Comparison of ENCODE assay signal across 8 cellular contexts in genomic region chr1:51648180-51649109, GRCh38. TPM values are rescaled to one million over a fixed set of nuclear protein-coding genes. Genes with fewer than 3 reads are reported as not detected.
DNase-seq lines count a peak whose midpoint lies in the region; ATAC-seq lines count a peak whose summit lies in the region.

No MANE protein-coding gene starts in this region.

- no peaks in the 10 kb centered on the region for H3K9me3 ChIP-seq in skeletal muscle satellite cell (replicated peaks; ENCODE audit: low read length)

- no peak overlapping the region for H3K4me3 Mint-ChIP-seq in stimulated activated naive B cell treated with anti-CD40 and anti-IgM and Interleukin-4, amounts not matched to agents 10 μg/mL and 1 μg/mL and 100 μg/mL, for 72 hours
- H3K4me3 Mint-ChIP-seq in activated naive CD8-positive, alpha-beta T cell treated with anti-CD3 and anti-CD28 coated beads, Interleukin-2, amount 50 U/mL, for 24 hours: no peak overlapping the region

- DNase-seq in H7: peak; percentile 8
- peak; percentile 69 for DNase-seq in RPMI7951 (ENCODE audit: low read depth)
- no peak for DNase-seq in Right ventricle myocardium superior
- no peak for DNase-seq in middle frontal gyrus (ENCODE audit: extremely low spot score, low spot score)
- no peak for DNase-seq in stimulated activated naive B cell treated with anti-CD40 and anti-IgM and Interleukin-4, amounts not matched to agents 10 μg/mL and 1 μg/mL and 100 μg/mL, for 72 hours
- no peak for DNase-seq in activated naive CD8-positive, alpha-beta T cell treated with anti-CD3 and anti-CD28 coated beads, Interleukin-2, amount 50 U/mL, for 24 hours
- no peak for DNase-seq in activated T-cell treated with anti-CD3 and anti-CD28 coated beads, Interleukin-2, amount 50 U/mL, for 1 hour

- H3K27me3 ChIP-seq in H7 (ENCODE audit: control insufficient read depth, insufficient read depth, low read length) (no peaks in the 10 kb centered on the region), skeletal muscle satellite cell (ENCODE audit: control insufficient read depth, insufficient read depth, low read length) (no peaks in the 10 kb centered on the region)

- peaks cover 0 to 1% of the 10 kb centered on the region in 2 donors for H3K9me3 Mint-ChIP-seq in stimulated activated naive B cell treated with anti-CD40 and anti-IgM and Interleukin-4, amounts not matched to agents 10 μg/mL and 1 μg/mL and 100 μg/mL, for 72 hours
- peaks cover 4% of the 10 kb centered on the region for H3K9me3 Mint-ChIP-seq in activated naive CD8-positive, alpha-beta T cell treated with anti-CD3 and anti-CD28 coated beads, Interleukin-2, amount 50 U/mL, for 24 hours

- no peak overlapping the region for H3K4me3 ChIP-seq in H7 (ENCODE audit: insufficient read depth, low read depth, low read length)
- no peak overlapping the region for H3K4me3 ChIP-seq in skeletal muscle satellite cell (ENCODE audit: low read length)

- intact Hi-C loops in Right ventricle myocardium superior (cut with DNase I): no loop called here

- H3K27me3 Mint-ChIP-seq in stimulated activated naive B cell treated with anti-CD40 and anti-IgM and Interleukin-4, amounts not matched to agents 10 μg/mL and 1 μg/mL and 100 μg/mL, for 72 hours: no peaks in the 10 kb centered on the region
- no peaks in the 10 kb centered on the region for H3K27me3 Mint-ChIP-seq in activated naive CD8-positive, alpha-beta T cell treated with anti-CD3 and anti-CD28 coated beads, Interleukin-2, amount 50 U/mL, for 24 hours

- peak; percentile 78 for ATAC-seq in Right ventricle myocardium superior (ENCODE audit: poor library complexity)
- no peak for ATAC-seq in stimulated activated naive B cell treated with anti-CD40 and anti-IgM and Interleukin-4, amounts not matched to agents 10 μg/mL and 1 μg/mL and 100 μg/mL, for 72 hours (replicated peaks)
- ATAC-seq in activated naive CD8-positive, alpha-beta T cell treated with anti-CD3 and anti-CD28 coated beads, Interleukin-2, amount 50 U/mL, for 24 hours: no peak

- no peak overlapping the region for H3K27ac Mint-ChIP-seq in stimulated activated naive B cell treated with anti-CD40 and anti-IgM and Interleukin-4, amounts not matched to agents 10 μg/mL and 1 μg/mL and 100 μg/mL, for 72 hours
- H3K27ac Mint-ChIP-seq in activated naive CD8-positive, alpha-beta T cell treated with anti-CD3 and anti-CD28 coated beads, Interleukin-2, amount 50 U/mL, for 24 hours: no peak overlapping the region

- H3K4me1 ChIP-seq in skeletal muscle satellite cell (ENCODE audit: control insufficient read depth, insufficient read depth, low read length): peaks cover 44% of the 10 kb centered on the region

- H3K36me3 ChIP-seq in H7 (replicated peaks; ENCODE audit: control insufficient read depth, insufficient read depth, low read length): no peaks in the 10 kb centered on the region
- H3K36me3 ChIP-seq in skeletal muscle satellite cell (ENCODE audit: insufficient read depth, low read length): no peaks in the 10 kb centered on the region

- peak overlapping the region; percentile 27 for H3K4me2 ChIP-seq in skeletal muscle satellite cell (ENCODE audit: low read length)

- peaks cover 8 to 34% of the 10 kb centered on the region in 2 donors for H3K4me1 Mint-ChIP-seq in stimulated activated naive B cell treated with anti-CD40 and anti-IgM and Interleukin-4, amounts not matched to agents 10 μg/mL and 1 μg/mL and 100 μg/mL, for 72 hours
- H3K4me1 Mint-ChIP-seq in activated naive CD8-positive, alpha-beta T cell treated with anti-CD3 and anti-CD28 coated beads, Interleukin-2, amount 50 U/mL, for 24 hours: no peaks in the 10 kb centered on the region

- peaks cover 13 to 20% of the 10 kb centered on the region in 2 donors for H3K36me3 Mint-ChIP-seq in stimulated activated naive B cell treated with anti-CD40 and anti-IgM and Interleukin-4, amounts not matched to agents 10 μg/mL and 1 μg/mL and 100 μg/mL, for 72 hours
- H3K36me3 Mint-ChIP-seq in activated naive CD8-positive, alpha-beta T cell treated with anti-CD3 and anti-CD28 coated beads, Interleukin-2, amount 50 U/mL, for 24 hours (ENCODE audit: low read depth): peaks cover 6% of the 10 kb centered on the region

- peak overlapping the region; percentile 6 for H3K9ac ChIP-seq in skeletal muscle satellite cell (ENCODE audit: low read depth, low read length)

RNA-seq across cellular contexts. Expression of gene OSBPL9, which starts 31.6 kb away (rescaled TPM):
- total RNA-seq in H7 (2014; rRNA removed; shearing (Covaris generic)): 87.4 and 149 TPM in 2 replicates
- 88.2 and 101 TPM in 2 replicates for total RNA-seq in RPMI7951 (2014; rRNA removed; shearing (Covaris generic))
- total RNA-seq in Right ventricle myocardium superior: 41.7 TPM
- 33.2 and 162 TPM in 2 replicates for total RNA-seq in skeletal muscle satellite cell (2012; rRNA removed)

Comparison
In these comparisons a context has a peak if more than half of its experiments do, and no peak if none do; other contexts are left out.
1. DNase-seq: peak in H7 (single experiment) and RPMI7951 (single experiment); none in Right ventricle myocardium superior (single experiment), middle frontal gyrus (single experiment), stimulated activated naive B cell treated with anti-CD40 and anti-IgM and Interleukin-4, amounts not matched to agents 10 μg/mL and 1 μg/mL and 100 μg/mL, for 72 hours (single experiment), activated naive CD8-positive, alpha-beta T cell treated with anti-CD3 and anti-CD28 coated beads, Interleukin-2, amount 50 U/mL, for 24 hours (single experiment) and activated T-cell treated with anti-CD3 and anti-CD28 coated beads, Interleukin-2, amount 50 U/mL, for 1 hour (single experiment).